ENCODE assay signal across 1 cellular context in genomic region chr12:21773799-21774198, GRCh38.
TF ChIP-seq lines count a peak whose summit lies in the region.

No MANE protein-coding gene starts in this region.

TF ChIP-seq in H1, 55 proteins besides CTCF, POLR2A, EP300 and RAD21:
- TF ChIP-seq, protein P1, sequence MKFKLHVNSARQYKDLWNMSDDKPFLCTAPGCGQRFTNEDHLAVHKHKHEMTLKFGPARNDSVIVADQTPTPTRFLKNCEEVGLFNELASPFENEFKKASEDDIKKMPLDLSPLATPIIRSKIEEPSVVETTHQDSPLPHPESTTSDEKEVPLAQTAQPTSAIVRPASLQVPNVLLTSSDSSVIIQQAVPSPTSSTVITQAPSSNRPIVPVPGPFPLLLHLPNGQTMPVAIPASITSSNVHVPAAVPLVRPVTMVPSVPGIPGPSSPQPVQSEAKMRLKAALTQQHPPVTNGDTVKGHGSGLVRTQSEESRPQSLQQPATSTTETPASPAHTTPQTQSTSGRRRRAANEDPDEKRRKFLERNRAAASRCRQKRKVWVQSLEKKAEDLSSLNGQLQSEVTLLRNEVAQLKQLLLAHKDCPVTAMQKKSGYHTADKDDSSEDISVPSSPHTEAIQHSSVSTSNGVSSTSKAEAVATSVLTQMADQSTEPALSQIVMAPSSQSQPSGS (IDR thresholded peaks at IDR 0.05; ENCODE audit: low read length) = no peak
- TF ChIP-seq TBP (IDR thresholded peaks at IDR 0.05; ENCODE audit: low read depth, low read length) (no peak), CEBPB (IDR thresholded peaks at IDR 0.05; ENCODE audit: low read depth, low read length) (no peak), CHD2 (IDR thresholded peaks at IDR 0.05; ENCODE audit: low read length) (no peak), SRF (IDR thresholded peaks at IDR 0.05; ENCODE audit: low read depth, low read length) (no peak), SP2 (IDR thresholded peaks at IDR 0.05; ENCODE audit: low read length) (no peak), NANOG (IDR thresholded peaks at IDR 0.05; ENCODE audit: insufficient read depth, low read depth, low read length, poor library complexity, severe bottlenecking) (no peak), TCF12 (IDR thresholded peaks at IDR 0.05; ENCODE audit: low read depth, low read length) (no peak), BRCA1 (IDR thresholded peaks at IDR 0.05; ENCODE audit: low read depth, low read length) (no peak), EZH2 (IDR thresholded peaks at IDR 0.05; ENCODE audit: low read depth, low read length, severe bottlenecking) (no peak), SUZ12 (IDR thresholded peaks at IDR 0.05; ENCODE audit: low read length) (no peak; the same call in 1 of the 2 replicates), HDAC2 (IDR thresholded peaks at IDR 0.05; ENCODE audit: borderline replicate concordance in 1 of 2, low read depth in 2 of 2, low read length in 2 of 2) (no peak), SIN3A (conservative IDR thresholded peaks at IDR 0.05 in 1 of 2, IDR thresholded peaks at IDR 0.05 in 1 of 2; ENCODE audit: low read depth in 1 of 2, low read length in 2 of 2) (no peak), BACH1 (IDR thresholded peaks at IDR 0.05; ENCODE audit: low read length) (no peak), SP4 (IDR thresholded peaks at IDR 0.05; ENCODE audit: low read length) (no peak), JUN (IDR thresholded peaks at IDR 0.05; ENCODE audit: low read depth, low read length) (no peak), KDM5A (IDR thresholded peaks at IDR 0.05; ENCODE audit: low read length) (no peak), CBX5 (IDR thresholded peaks at IDR 0.05; ENCODE audit: low read depth, low read length) (no peak), RXRA (IDR thresholded peaks at IDR 0.05; ENCODE audit: insufficient read depth, low read depth, low read length) (no peak)
